In the genomic region with DNA sequence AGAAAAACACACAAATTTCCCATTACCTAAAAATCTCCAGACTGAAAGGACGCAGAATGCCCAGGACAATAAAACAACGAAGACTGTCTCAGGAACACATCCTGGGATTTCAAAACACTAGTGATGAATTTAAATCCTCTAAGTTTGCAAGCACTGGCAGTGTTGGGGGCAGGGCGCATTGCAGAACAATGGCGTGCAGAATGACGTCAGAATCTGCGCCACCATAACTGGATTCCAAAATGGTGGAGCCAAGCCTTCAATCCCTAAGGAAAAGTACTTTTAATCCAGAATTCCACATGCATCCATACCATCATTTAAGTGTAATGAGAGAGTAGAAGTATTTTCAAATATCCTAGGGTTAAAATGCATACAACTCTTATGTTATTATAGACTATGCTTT, we compare ENCODE assay signal across 28 cellular contexts.
A peak's percentile ranks its signal among the peaks of the same experiment; 100 is the strongest.
DNase-seq lines count a peak whose midpoint lies in the region; ATAC-seq, FAIRE-seq and TF ChIP-seq lines count a peak whose summit lies in the region.
"Had no signal": no experiment of that assay in that cellular context is flagged by ENCODE, and none has a peak within 500 bp of the region (broad histone marks: within the 10 kb centered on the region; RNA-seq: fewer than 3 reads in every experiment).

No MANE protein-coding gene starts in this region.

- TF ChIP-seq CTCF in PC-9 (conservative IDR thresholded peaks at IDR 0.05) = no peak
- no peak for TF ChIP-seq CTCF in K562 (IDR thresholded peaks at IDR 0.05 in 2 of 3, conservative IDR thresholded peaks at IDR 0.05 in 1 of 3; ENCODE audit: insufficient read depth in 2 of 3, low read depth in 1 of 3, low read length in 3 of 3)
- no peak for TF ChIP-seq CTCF in neural progenitor cell (IDR thresholded peaks at IDR 0.05)
- TF ChIP-seq CTCF in suprapubic skin (IDR thresholded peaks at IDR 0.05) = no peak

- H3K9me3 ChIP-seq in PC-9 (ENCODE audit: insufficient read depth, low read depth) = no peaks in the 10 kb centered on the region
- no peaks in the 10 kb centered on the region; the same call in 1 of the 2 replicates for H3K9me3 ChIP-seq in K562 (replicated peaks; ENCODE audit: control insufficient read depth, insufficient read depth, low read depth, low read length)
- peaks cover 4% of the 10 kb centered on the region for H3K9me3 ChIP-seq in neural progenitor cell (ENCODE audit: low read depth)
- peaks cover 3% of the 10 kb centered on the region for H3K9me3 ChIP-seq in suprapubic skin
- H3K9me3 ChIP-seq: BE2C, BLaER1 had no signal

- H3K36me3 Mint-ChIP-seq in neural progenitor cell = no peaks in the 10 kb centered on the region
- H3K36me3 Mint-ChIP-seq: CD14-positive monocyte; CD4-positive, alpha-beta memory T cell; CD4-positive, CD25-positive, alpha-beta regulatory T cell had no signal

- in situ Hi-C loops in K562 (cut with MboI) = no loop called here

- H3K9ac ChIP-seq in K562 (ENCODE audit: insufficient read depth in 1 of 2, low read depth in 2 of 2, low read length in 2 of 2) (no peak overlapping the region), neural progenitor cell (no peak overlapping the region)
- H3K9ac ChIP-seq: BLaER1 had no signal

- TF ChIP-seq POLR2A in K562 (conservative IDR thresholded peaks at IDR 0.05) = no peak
- TF ChIP-seq POLR2A in suprapubic skin (IDR thresholded peaks at IDR 0.05) = no peak

- no peak for ATAC-seq in K562
- ATAC-seq in GM18520 (IDR thresholded peaks at IDR 0.05; ENCODE audit: unreplicated experiment) = no peak
- ATAC-seq: GM12878 had no signal

- under 1% methylated on average over 6 of the region's 6 CpGs for WGBS in K562 (ENCODE audit: insufficient coverage, low coverage, missing lambda C conversion rate)
- 95% methylated on average over 6 of the region's 6 CpGs for WGBS in suprapubic skin

- CTCF ChIA-PET in PC-9 (lab: Charles Lee) = no interaction called here
- CTCF ChIA-PET in K562 (lab: Yijun Ruan, JAX; ENCODE audit: low intra/inter-chr PET ratio) = no interaction called here

- H3K36me3 ChIP-seq in PC-9 (ENCODE audit: low read depth) = no peaks in the 10 kb centered on the region
- no peaks in the 10 kb centered on the region for H3K36me3 ChIP-seq in K562 (ENCODE audit: control insufficient read depth, insufficient read depth, low read length)
- H3K36me3 ChIP-seq in neural progenitor cell = no peaks in the 10 kb centered on the region
- no peaks in the 10 kb centered on the region for H3K36me3 ChIP-seq in suprapubic skin
- H3K36me3 ChIP-seq: BE2C, BLaER1 had no signal

- H2AFZ ChIP-seq in PC-9 (no peak overlapping the region), K562 (ENCODE audit: low read depth, low read length) (no peak overlapping the region), neural progenitor cell (replicated peaks) (peak overlapping the region; percentile 40)

- H3K4me1 ChIP-seq in PC-9 (replicated peaks; ENCODE audit: insufficient read depth) (no peaks in the 10 kb centered on the region), K562 (replicated peaks in 1 of 2; ENCODE audit: control insufficient read depth in 2 of 2, insufficient read depth in 2 of 2, low read length in 2 of 2) (no peaks in the 10 kb centered on the region), neural progenitor cell (peaks cover 7% of the 10 kb centered on the region), suprapubic skin (no peaks in the 10 kb centered on the region)
- H3K4me1 ChIP-seq: BE2C, BLaER1 had no signal

- no peaks in the 10 kb centered on the region for H3K9me2 ChIP-seq in PC-9 (ENCODE audit: insufficient read depth)

- H3K27me3 Mint-ChIP-seq in neural progenitor cell (ENCODE audit: insufficient read depth, low read depth) = no peaks in the 10 kb centered on the region
- H3K27me3 Mint-ChIP-seq: CD4-positive, alpha-beta memory T cell; CD4-positive, CD25-positive, alpha-beta regulatory T cell; CD8-positive, alpha-beta memory T cell had no signal

- TF ChIP-seq EP300 in K562 (IDR thresholded peaks at IDR 0.05; ENCODE audit: low read length) = no peak
- no peak for TF ChIP-seq EP300 in suprapubic skin (IDR thresholded peaks at IDR 0.05)

- POLR2A ChIA-PET in PC-9 (lab: Charles Lee; ENCODE audit: unreplicated experiment) = no interaction called here
- POLR2A ChIA-PET in K562 (lab: Yijun Ruan, JAX) = no interaction called here

- no peaks in the 10 kb centered on the region for H3K4me1 Mint-ChIP-seq in neural progenitor cell
- H3K4me1 Mint-ChIP-seq: CD14-positive monocyte; CD4-positive, alpha-beta memory T cell; CD4-positive, CD25-positive, alpha-beta regulatory T cell; CD8-positive, alpha-beta memory T cell had no signal

- H3K9me1 ChIP-seq in K562 (ENCODE audit: control insufficient read depth, insufficient read depth, low read length) = no peaks in the 10 kb centered on the region

- no peak overlapping the region for H3K4me3 Mint-ChIP-seq in neural progenitor cell
- H3K4me3 Mint-ChIP-seq: CD14-positive monocyte; CD4-positive, alpha-beta memory T cell; CD4-positive, CD25-positive, alpha-beta regulatory T cell; CD8-positive, alpha-beta memory T cell had no signal

- H3K79me2 ChIP-seq in PC-9 (ENCODE audit: low read depth) (no peaks in the 10 kb centered on the region), K562 (ENCODE audit: control insufficient read depth, insufficient read depth, low read length) (no peaks in the 10 kb centered on the region), neural progenitor cell (ENCODE audit: low read depth) (no peaks in the 10 kb centered on the region)

- H3K9me3 Mint-ChIP-seq in neural progenitor cell = peaks cover 4% of the 10 kb centered on the region

- peak overlapping the region; percentile 23; the same call in 1 of the 2 replicates for H3K4me2 ChIP-seq in PC-9
- no peak overlapping the region for H3K4me2 ChIP-seq in K562 (ENCODE audit: insufficient read depth, low read length)
- H3K4me2 ChIP-seq in neural progenitor cell = no peak overlapping the region
- H3K4me2 ChIP-seq: BLaER1 had no signal

- H3K27me3 ChIP-seq in PC-9 (ENCODE audit: insufficient read depth, low read depth) = no peaks in the 10 kb centered on the region
- no peaks in the 10 kb centered on the region for H3K27me3 ChIP-seq in K562 (ENCODE audit: control insufficient read depth in 2 of 2, insufficient read depth in 2 of 2, low read length in 2 of 2)
- H3K27me3 ChIP-seq in neural progenitor cell = no peaks in the 10 kb centered on the region
- no peaks in the 10 kb centered on the region for H3K27me3 ChIP-seq in suprapubic skin
- H3K27me3 ChIP-seq: BE2C, BLaER1 had no signal

- H4K20me1 ChIP-seq in PC-9 (ENCODE audit: insufficient read depth) = no peaks in the 10 kb centered on the region
- no peaks in the 10 kb centered on the region for H4K20me1 ChIP-seq in K562 (replicated peaks; ENCODE audit: control insufficient read depth, insufficient read depth, low read length)
- H4K20me1 ChIP-seq in neural progenitor cell (ENCODE audit: low read depth) = no peaks in the 10 kb centered on the region
- H4K20me1 ChIP-seq: BLaER1 had no signal

- H3K27ac ChIP-seq in PC-9 (no peak overlapping the region), K562 (ENCODE audit: extremely low read depth, low read depth, low read length) (no peak overlapping the region), neural progenitor cell (no peak overlapping the region), suprapubic skin (no peak overlapping the region)
- H3K27ac ChIP-seq: BLaER1 had no signal

- no TSS peak for BruUV-seq in PC-9 (replicated peaks; lab: Mats Ljungman, UMichigan)
- no TSS peak for BruUV-seq in K562 (replicated peaks; lab: Mats Ljungman, UMichigan)

- H3K27ac Mint-ChIP-seq in neural progenitor cell = no peak overlapping the region
- H3K27ac Mint-ChIP-seq: CD14-positive monocyte; CD4-positive, alpha-beta memory T cell; CD8-positive, alpha-beta memory T cell had no signal

- intact Hi-C loops in PC-9 (cut with micrococcal nuclease; ENCODE audit: unreplicated experiment) (no loop called here), K562 (cut with micrococcal nuclease) (no loop called here)

- H3F3A ChIP-seq in PC-9 (ENCODE audit: insufficient read depth, low read depth) = no peaks in the 10 kb centered on the region
- no peaks in the 10 kb centered on the region for H3F3A ChIP-seq in neural progenitor cell (ENCODE audit: low read depth)

- no peak for TF ChIP-seq RAD21 in K562 (CRISPR knock-in tag; conservative IDR thresholded peaks at IDR 0.05 in 1 of 2, IDR thresholded peaks at IDR 0.05 in 1 of 2)

- no peak for FAIRE-seq in K562 (lab: Jason Lieb, UNC)
- FAIRE-seq: A204.1, GM12878, GM12892, GM18507, GM19239 had no signal

- H3K4me3 ChIP-seq in PC-9 (no peak overlapping the region), K562 (no peak overlapping the region), neural progenitor cell (no peak overlapping the region), suprapubic skin (no peak overlapping the region)
- H3K4me3 ChIP-seq: BLaER1, GM12878 had no signal

- DNase-seq in PC-9 = no peak
- no peak for DNase-seq in K562 (ENCODE audit: extremely low read depth in 1 of 4, low spot score in 3 of 4)
- no peak for DNase-seq in neural progenitor cell (ENCODE audit: low spot score)
- DNase-seq in suprapubic skin (ENCODE audit: low spot score in 2 of 2) = no peak
- no peak for DNase-seq in NCI-H1694 treated with DMSO at 0.1 percent for 48 hours (lab: John Stamatoyannopoulos, UW)
- DNase-seq: 8988T; ACHN; BE2C; C1 segment of cervical spinal cord; CD4-positive, alpha-beta memory T cell; CD4-positive, CD25-positive, alpha-beta regulatory T cell; CD8-positive, alpha-beta memory T cell; COR-L47; DMS 273 treated with DMSO at 0.1 percent for 48 hours; DMS153; DMS53; DMS79; DND-41; EL; GDM1 had no signal

TF ChIP-seq in K562, 482 proteins besides CTCF, POLR2A, EP300 and RAD21:
- no peak for TF ChIP-seq ATF1 (CRISPR knock-in tag; IDR thresholded peaks at IDR 0.05)
- TF ChIP-seq ATF1 (tag; IDR thresholded peaks at IDR 0.05) = peak; percentile 57
- TF ChIP-seq, protein P1, sequence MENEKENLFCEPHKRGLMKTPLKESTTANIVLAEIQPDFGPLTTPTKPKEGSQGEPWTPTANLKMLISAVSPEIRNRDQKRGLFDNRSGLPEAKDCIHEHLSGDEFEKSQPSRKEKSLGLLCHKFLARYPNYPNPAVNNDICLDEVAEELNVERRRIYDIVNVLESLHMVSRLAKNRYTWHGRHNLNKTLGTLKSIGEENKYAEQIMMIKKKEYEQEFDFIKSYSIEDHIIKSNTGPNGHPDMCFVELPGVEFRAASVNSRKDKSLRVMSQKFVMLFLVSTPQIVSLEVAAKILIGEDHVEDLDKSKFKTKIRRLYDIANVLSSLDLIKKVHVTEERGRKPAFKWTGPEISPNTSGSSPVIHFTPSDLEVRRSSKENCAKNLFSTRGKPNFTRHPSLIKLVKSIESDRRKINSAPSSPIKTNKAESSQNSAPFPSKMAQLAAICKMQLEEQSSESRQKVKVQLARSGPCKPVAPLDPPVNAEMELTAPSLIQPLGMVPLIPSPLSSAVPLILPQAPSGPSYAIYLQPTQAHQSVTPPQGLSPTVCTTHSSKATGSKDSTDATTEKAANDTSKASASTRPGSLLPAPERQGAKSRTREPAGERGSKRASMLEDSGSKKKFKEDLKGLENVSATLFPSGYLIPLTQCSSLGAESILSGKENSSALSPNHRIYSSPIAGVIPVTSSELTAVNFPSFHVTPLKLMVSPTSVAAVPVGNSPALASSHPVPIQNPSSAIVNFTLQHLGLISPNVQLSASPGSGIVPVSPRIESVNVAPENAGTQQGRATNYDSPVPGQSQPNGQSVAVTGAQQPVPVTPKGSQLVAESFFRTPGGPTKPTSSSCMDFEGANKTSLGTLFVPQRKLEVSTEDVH (IDR thresholded peaks at IDR 0.05; ENCODE audit: low read depth, partially characterized antibody) = no peak
